1 cellular context compared by ENCODE assay signal in the genomic region with DNA sequence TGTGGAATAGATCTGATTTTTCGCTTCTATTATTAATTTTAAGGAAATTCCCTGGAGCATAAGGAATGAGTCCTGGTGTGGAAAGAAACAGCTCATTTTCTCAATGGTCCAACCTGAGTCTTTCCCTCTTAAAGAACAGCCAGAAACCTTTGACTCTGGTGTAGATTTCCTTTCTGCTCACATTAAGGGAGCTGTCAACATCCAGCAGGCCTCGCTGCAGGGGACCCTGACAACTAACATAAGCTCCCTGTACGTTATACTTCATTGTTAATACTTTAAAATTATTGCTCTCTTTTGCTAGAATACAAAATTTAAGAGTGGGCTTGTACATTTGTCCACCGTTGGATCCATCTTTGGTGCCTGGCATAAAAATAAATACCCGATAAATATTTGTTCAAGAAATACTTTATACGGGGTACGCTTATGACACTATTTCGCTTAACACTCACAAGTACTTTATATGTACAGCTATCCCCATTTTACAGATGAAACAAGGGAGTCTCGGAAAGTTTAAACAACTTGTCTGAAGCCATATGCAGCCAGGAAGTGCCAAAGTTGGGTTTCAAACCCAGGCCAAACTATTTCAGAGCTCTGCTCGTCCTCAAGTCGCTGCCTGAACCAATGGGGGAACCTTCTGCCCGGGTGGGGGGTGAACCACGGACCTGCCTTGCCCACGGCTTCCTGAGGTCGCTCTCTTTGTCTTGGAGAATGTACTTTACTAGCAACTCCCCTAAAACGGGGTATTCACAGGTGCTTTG.
TF ChIP-seq lines count a peak whose summit lies in the region.

No MANE protein-coding gene starts in this region.

TF ChIP-seq in SK-N-SH, 30 proteins besides CTCF, POLR2A, EP300 and RAD21 (continued from another document):
- 0 out of 2 replicates have a peak, but pooled peaks have one; percentile 18 for TF ChIP-seq MXI1 (IDR thresholded peaks at IDR 0.05; ENCODE audit: low read depth, low read length)
- no peak for TF ChIP-seq NRF1 (IDR thresholded peaks at IDR 0.05; ENCODE audit: low read depth, low read length)
